ENCODE assay signal across 8 cellular contexts in genomic region chrX:135974279-135974856, GRCh38. TPM values are rescaled to one million over a fixed set of nuclear protein-coding genes. Genes with fewer than 3 reads are reported as not detected.
DNase-seq lines count a peak whose midpoint lies in the region; ATAC-seq, FAIRE-seq and TF ChIP-seq lines count a peak whose summit lies in the region.

No MANE protein-coding gene starts in this region.

- H3K4me3 ChIP-seq in CD8-positive, alpha-beta T cell (ENCODE audit: low read depth, low read length) = no peak overlapping the region
- H3K4me3 ChIP-seq in KMS-11 (IDR thresholded peaks at IDR 0.05; ENCODE audit: insufficient read depth, low read depth, low read length) (no peak overlapping the region), WI38 (ENCODE audit: low read depth, low read length) (peak overlapping the region; percentile 37), HepG2 (replicated peaks in 1 of 3; ENCODE audit: insufficient read depth in 1 of 3, low read depth in 2 of 3, low read length in 3 of 3) (peak overlapping the region in 2 of 3 experiments; percentile 10 to 31; a peak in 3 of 6 replicates)

- intact Hi-C loops in CD8-positive, alpha-beta T cell (cut with DNase I, micrococcal nuclease) = loop anchor here (1.0 to 10.0 kb wide), 8 partner anchors 11 to 1167 kb away; partner anchors contain the start of genes INTS6L (in 2 of the 2), HTATSF1 (in 1 of the 2), RBMX (in 1 of the 2) and SLC9A6 (in 1 of the 2)
- intact Hi-C loops in HepG2 (cut with micrococcal nuclease; ENCODE audit: unreplicated experiment) = no loop called here

- H3K36me3 Mint-ChIP-seq in CD8-positive, alpha-beta T cell = peaks cover 6% of the 10 kb centered on the region

- H2AFZ ChIP-seq in KMS-11 (ENCODE audit: low read depth) (peak overlapping the region; percentile 57; the same call in 1 of the 2 replicates), HepG2 (ENCODE audit: low read length) (no peak overlapping the region)

- CTCF ChIA-PET in CD8-positive, alpha-beta T cell (lab: Charles Lee) = no interaction called here
- CTCF ChIA-PET in HepG2 (lab: Yijun Ruan, JAX; ENCODE audit: low intra/inter-chr PET ratio, low total read pairs) = no interaction called here

- TF ChIP-seq CTCF in CD8-positive, alpha-beta T cell (IDR thresholded peaks at IDR 0.05) = no peak
- no peak for TF ChIP-seq CTCF in KMS-11 (conservative IDR thresholded peaks at IDR 0.05; ENCODE audit: low read depth, low read length)
- TF ChIP-seq CTCF in WI38 (IDR thresholded peaks at IDR 0.05; ENCODE audit: low read depth, low read length) = no peak
- TF ChIP-seq CTCF in HepG2 (CRISPR knock-in tag; IDR thresholded peaks at IDR 0.05) = no peak

- peak overlapping the region; percentile 89 for H3K27ac Mint-ChIP-seq in CD8-positive, alpha-beta T cell

- DNase-seq in CD8-positive, alpha-beta T cell = peak; percentile 43 to 81 (median 67)
- DNase-seq in cerebellum (ENCODE audit: low spot score) (peak; percentile 91), HepG2 (ENCODE audit: low spot score) (peak; percentile 2)
- DNase-seq in stimulated activated CD4-positive, alpha-beta T cell treated with anti-CD3 and anti-CD28 coated beads, Interleukin-2, amount 100 ng/mL, for 48 hours = peak; percentile 45 to 50

- no peaks in the 10 kb centered on the region for H3K27me3 ChIP-seq in CD8-positive, alpha-beta T cell (ENCODE audit: insufficient read depth, low read length)
- H3K27me3 ChIP-seq in KMS-11 (ENCODE audit: insufficient read depth, low read depth) = no peaks in the 10 kb centered on the region
- H3K27me3 ChIP-seq in HepG2 (ENCODE audit: control insufficient read depth in 1 of 2, insufficient read depth in 2 of 2, low read length in 2 of 2) = no peaks in the 10 kb centered on the region; a peak in 1 of 5 replicates

- H3K27ac ChIP-seq in CD8-positive, alpha-beta T cell (ENCODE audit: low read depth, low read length) = peak overlapping the region; percentile 35
- H3K27ac ChIP-seq in KMS-11 (no peak overlapping the region), HepG2 (ENCODE audit: extremely low read length, insufficient read depth, low read length) (no peak overlapping the region)

- H3K36me3 ChIP-seq in CD8-positive, alpha-beta T cell (ENCODE audit: insufficient read depth, low read length) = no peaks in the 10 kb centered on the region
- H3K36me3 ChIP-seq in KMS-11 (ENCODE audit: insufficient read depth) (no peaks in the 10 kb centered on the region), HepG2 (replicated peaks in 1 of 2; ENCODE audit: control insufficient read depth in 1 of 2, insufficient read depth in 2 of 2, low read length in 2 of 2) (no peaks in the 10 kb centered on the region)

- H4K20me1 ChIP-seq in KMS-11 (ENCODE audit: insufficient read depth) = no peaks in the 10 kb centered on the region
- H4K20me1 ChIP-seq in HepG2 (ENCODE audit: insufficient read depth, low read length) = no peaks in the 10 kb centered on the region

- TF ChIP-seq EP300 in HepG2 (IDR thresholded peaks at IDR 0.05; ENCODE audit: low read depth in 2 of 2, low read length in 2 of 2) (no peak), HepG2 (CRISPR knock-in tag; IDR thresholded peaks at IDR 0.05; ENCODE audit: borderline replicate concordance) (no peak)

- 25% methylated on average over 25 of the region's 32 CpGs for WGBS in HepG2 (ENCODE audit: low lambda C conversion rate)

- no peaks in the 10 kb centered on the region for H3K9me3 ChIP-seq in CD8-positive, alpha-beta T cell (ENCODE audit: low read length)
- H3K9me3 ChIP-seq in HepG2 (ENCODE audit: low read length) = no peaks in the 10 kb centered on the region

- TF ChIP-seq POLR2A in HepG2 (IDR thresholded peaks at IDR 0.05; ENCODE audit: insufficient read depth in 1 of 2, low read depth in 2 of 2, low read length in 2 of 2) = no peak

- H3K9me3 Mint-ChIP-seq in CD8-positive, alpha-beta T cell = no peaks in the 10 kb centered on the region

- peaks cover 36% of the 10 kb centered on the region for H3K4me1 Mint-ChIP-seq in CD8-positive, alpha-beta T cell (ENCODE audit: low read depth)

- H3K79me2 ChIP-seq in KMS-11 (ENCODE audit: insufficient read depth, low read depth) (peaks cover 30% of the 10 kb centered on the region), HepG2 (ENCODE audit: insufficient read depth, low read length) (peaks cover 14% of the 10 kb centered on the region)

- in situ Hi-C loops in HepG2 (cut with HindIII; ENCODE audit: extremely low pct_ligation_motif_present, low pct_unique_long_range_greater_than_20kb) = no loop called here

- H3K4me2 ChIP-seq in KMS-11 (peak overlapping the region; percentile 78), HepG2 (ENCODE audit: low read depth, low read length) (peak overlapping the region; percentile 62)

- no TSS peak for BruUV-seq in HepG2 (replicated peaks; lab: Mats Ljungman, UMichigan)

- peak; percentile 57 for ATAC-seq in CD8-positive, alpha-beta T cell
- peak; percentile 33; the same call in 2 of the 3 replicates for ATAC-seq in HepG2
- no peak for ATAC-seq in HG02870 (IDR thresholded peaks at IDR 0.05; ENCODE audit: unreplicated experiment)
- no peak for ATAC-seq in GM19395 (IDR thresholded peaks at IDR 0.05; ENCODE audit: unreplicated experiment)

- H3K9ac ChIP-seq in KMS-11 = no peak overlapping the region
- no peak overlapping the region for H3K9ac ChIP-seq in HepG2 (ENCODE audit: insufficient read depth, low read depth, low read length)

- no peak for TF ChIP-seq RAD21 in HepG2 (CRISPR knock-in tag; IDR thresholded peaks at IDR 0.05)

- H3K4me1 ChIP-seq in CD8-positive, alpha-beta T cell (ENCODE audit: insufficient read depth, low read length) = peaks cover 14% of the 10 kb centered on the region
- H3K4me1 ChIP-seq in KMS-11 (ENCODE audit: low read depth, poor library complexity, severe bottlenecking) (peaks cover 16% of the 10 kb centered on the region), HepG2 (ENCODE audit: insufficient read depth, low read length) (peaks cover 15% of the 10 kb centered on the region; the same call in 1 of the 2 replicates)

- FAIRE-seq in HepG2 (lab: Jason Lieb, UNC) = no peak

- H3K27me3 Mint-ChIP-seq in CD8-positive, alpha-beta T cell (ENCODE audit: low read depth) = no peaks in the 10 kb centered on the region

- H3K4me3 Mint-ChIP-seq in CD8-positive, alpha-beta T cell = peak overlapping the region; percentile 85

- POLR2A ChIA-PET in CD8-positive, alpha-beta T cell (lab: Charles Lee) = interaction anchor here (0.7 to 2.8 kb wide), 3 partner anchors 11 to 453 kb away, joined by 3 to 22 read pairs (median 4); partner anchors contain the start of genes INTS6L and SLC9A6
- POLR2A ChIA-PET in HepG2 (lab: Yijun Ruan, JAX) = interaction anchor here (1.2 kb wide), 1 partner anchor 11 kb away, joined by 3 read pairs; the partner anchor contains the start of gene SLC9A6

TF ChIP-seq in HepG2, 621 proteins besides CTCF, POLR2A, EP300 and RAD21 (continues in another document):
- TF ChIP-seq DMAP1 (CRISPR knock-in tag; IDR thresholded peaks at IDR 0.05) = no peak

RNA-seq across cellular contexts. Expression of gene MMGT1, which starts 0.6 kb away (rescaled TPM):
- 10 to 100 TPM; 35.0 to 35.6 TPM for total RNA-seq in CD8-positive, alpha-beta T cell
- total RNA-seq in cerebellum = 16.1 TPM
- 7.4 and 7.5 TPM in 2 replicates for total RNA-seq in HepG2 (2016; rRNA removed; fragmentation: Illumina TruSeq; extraction: Trizol)
- 1.1 and 1.2 TPM in 2 replicates for total RNA-seq in HepG2 (2016; cell fraction: cytosol; rRNA removed; fragmentation: Illumina TruSeq; extraction: Trizol; ENCODE audit: low read depth)
- total RNA-seq in HepG2 (2016; cell fraction: insoluble cytoplasmic fraction; rRNA removed; fragmentation: Illumina TruSeq; extraction: Trizol) = 7.8 and 7.9 TPM in 2 replicates
- total RNA-seq in HepG2 (2016; cell fraction: membrane; rRNA removed; fragmentation: Illumina TruSeq; extraction: Trizol) = 5.4 and 6.7 TPM in 2 replicates
- 9.4 and 10.7 TPM in 2 replicates for total RNA-seq in HepG2 (2016; cell fraction: nucleus; rRNA removed; fragmentation: Illumina TruSeq; extraction: Trizol)
- 7.1 and 8.8 TPM in 2 replicates for polyA plus RNA-seq in HepG2 (2011; rRNA removed)
- polyA plus RNA-seq in HepG2 (2011; cell fraction: cytosol; rRNA removed) = 4.9 and 8.3 TPM in 2 replicates
- polyA plus RNA-seq in HepG2 (2011; cell fraction: nucleus; rRNA removed) = 1.8 and 2.6 TPM in 2 replicates
- 8.6 and 8.8 TPM in 2 replicates for polyA plus RNA-seq in HepG2 (2012)
- polyA plus RNA-seq in HepG2 (2016; cell fraction: cytosol; fragmentation: Illumina TruSeq; extraction: Trizol; ENCODE audit: low read depth) = 1.1 and 1.2 TPM in 2 replicates
- 7.7 and 8.7 TPM in 2 replicates for polyA plus RNA-seq in HepG2 (2016; cell fraction: insoluble cytoplasmic fraction; fragmentation: Illumina TruSeq; extraction: Trizol; ENCODE audit: low read depth)
- 4.1 and 4.6 TPM in 2 replicates for polyA plus RNA-seq in HepG2 (2016; cell fraction: membrane; fragmentation: Illumina TruSeq; extraction: Trizol; ENCODE audit: low read depth)
- polyA plus RNA-seq in HepG2 (2016; cell fraction: nucleus; fragmentation: Illumina TruSeq; extraction: Trizol; ENCODE audit: insufficient read depth, low read depth) = 11.7 and 12.0 TPM in 2 replicates
- 9.7 and 15.2 TPM in 2 replicates for polyA minus RNA-seq in HepG2 (2011; rRNA and poly(A)+ RNA removed; ENCODE audit: low replicate concordance)
- polyA minus RNA-seq in HepG2 (2011; cell fraction: cytosol; rRNA and poly(A)+ RNA removed) = 9.1 and 11.5 TPM in 2 replicates
- 7.2 and 9.0 TPM in 2 replicates for polyA minus RNA-seq in HepG2 (2011; cell fraction: nucleus; rRNA and poly(A)+ RNA removed)

RNA-seq across cellular contexts. Expression of gene SLC9A6, which starts 10.9 kb away (rescaled TPM):
- total RNA-seq in CD8-positive, alpha-beta T cell = 10 to 100 TPM; 15.9 to 18.7 TPM
- total RNA-seq in cerebellum (65.3 TPM), HepG2 (2016; rRNA removed; fragmentation: Illumina TruSeq; extraction: Trizol) (5.1 and 8.0 TPM in 2 replicates)
- 0.81 and 1.1 TPM in 2 replicates for total RNA-seq in HepG2 (2016; cell fraction: cytosol; rRNA removed; fragmentation: Illumina TruSeq; extraction: Trizol; ENCODE audit: low read depth)
- 4.6 and 9.6 TPM in 2 replicates for total RNA-seq in HepG2 (2016; cell fraction: insoluble cytoplasmic fraction; rRNA removed; fragmentation: Illumina TruSeq; extraction: Trizol)
- total RNA-seq in HepG2 (2016; cell fraction: membrane; rRNA removed; fragmentation: Illumina TruSeq; extraction: Trizol) = 2.4 and 3.5 TPM in 2 replicates
- 8.9 and 11.4 TPM in 2 replicates for total RNA-seq in HepG2 (2016; cell fraction: nucleus; rRNA removed; fragmentation: Illumina TruSeq; extraction: Trizol)
- polyA plus RNA-seq in HepG2 (2011; rRNA removed) = 3.9 TPM in 2 replicates
- 2.5 and 4.2 TPM in 2 replicates for polyA plus RNA-seq in HepG2 (2011; cell fraction: cytosol; rRNA removed)
- 1.8 and 2.2 TPM in 2 replicates for polyA plus RNA-seq in HepG2 (2011; cell fraction: nucleus; rRNA removed)
- polyA plus RNA-seq in HepG2 (2012) = 3.2 and 3.3 TPM in 2 replicates
- 0.33 and 0.44 TPM in 2 replicates for polyA plus RNA-seq in HepG2 (2016; cell fraction: cytosol; fragmentation: Illumina TruSeq; extraction: Trizol; ENCODE audit: low read depth)
- polyA plus RNA-seq in HepG2 (2016; cell fraction: insoluble cytoplasmic fraction; fragmentation: Illumina TruSeq; extraction: Trizol; ENCODE audit: low read depth) = 4.4 and 5.3 TPM in 2 replicates
- polyA plus RNA-seq in HepG2 (2016; cell fraction: membrane; fragmentation: Illumina TruSeq; extraction: Trizol; ENCODE audit: low read depth) = 1.2 and 1.6 TPM in 2 replicates
- polyA plus RNA-seq in HepG2 (2016; cell fraction: nucleus; fragmentation: Illumina TruSeq; extraction: Trizol; ENCODE audit: insufficient read depth, low read depth) = 11.4 and 13.9 TPM in 2 replicates
- 12.2 and 28.7 TPM in 2 replicates for polyA minus RNA-seq in HepG2 (2011; rRNA and poly(A)+ RNA removed; ENCODE audit: low replicate concordance)
- 5.9 and 6.9 TPM in 2 replicates for polyA minus RNA-seq in HepG2 (2011; cell fraction: cytosol; rRNA and poly(A)+ RNA removed)
- 6.1 and 6.7 TPM in 2 replicates for polyA minus RNA-seq in HepG2 (2011; cell fraction: nucleus; rRNA and poly(A)+ RNA removed)

Comparison
In these comparisons a context has a peak if more than half of its experiments do, and no peak if none do; other contexts are left out.
1. ATAC-seq: peak in CD8-positive, alpha-beta T cell (single experiment) and HepG2 (single experiment); none in HG02870 (single experiment) and GM19395 (single experiment).
2. DNase-seq: peak in every context shown above with its lines; median percentile 91 in cerebellum; 67 in CD8-positive, alpha-beta T cell; 48 in stimulated activated CD4-positive, alpha-beta T cell treated with anti-CD3 and anti-CD28 coated beads, Interleukin-2, amount 100 ng/mL, for 48 hours; 2 in HepG2.
3. H3K4me3 ChIP-seq: peak in WI38 (single experiment) and HepG2 (2 of 3); none in CD8-positive, alpha-beta T cell (single experiment) and KMS-11 (single experiment).